Comparison of ENCODE assay signal across 8 cellular contexts in the genomic region with DNA sequence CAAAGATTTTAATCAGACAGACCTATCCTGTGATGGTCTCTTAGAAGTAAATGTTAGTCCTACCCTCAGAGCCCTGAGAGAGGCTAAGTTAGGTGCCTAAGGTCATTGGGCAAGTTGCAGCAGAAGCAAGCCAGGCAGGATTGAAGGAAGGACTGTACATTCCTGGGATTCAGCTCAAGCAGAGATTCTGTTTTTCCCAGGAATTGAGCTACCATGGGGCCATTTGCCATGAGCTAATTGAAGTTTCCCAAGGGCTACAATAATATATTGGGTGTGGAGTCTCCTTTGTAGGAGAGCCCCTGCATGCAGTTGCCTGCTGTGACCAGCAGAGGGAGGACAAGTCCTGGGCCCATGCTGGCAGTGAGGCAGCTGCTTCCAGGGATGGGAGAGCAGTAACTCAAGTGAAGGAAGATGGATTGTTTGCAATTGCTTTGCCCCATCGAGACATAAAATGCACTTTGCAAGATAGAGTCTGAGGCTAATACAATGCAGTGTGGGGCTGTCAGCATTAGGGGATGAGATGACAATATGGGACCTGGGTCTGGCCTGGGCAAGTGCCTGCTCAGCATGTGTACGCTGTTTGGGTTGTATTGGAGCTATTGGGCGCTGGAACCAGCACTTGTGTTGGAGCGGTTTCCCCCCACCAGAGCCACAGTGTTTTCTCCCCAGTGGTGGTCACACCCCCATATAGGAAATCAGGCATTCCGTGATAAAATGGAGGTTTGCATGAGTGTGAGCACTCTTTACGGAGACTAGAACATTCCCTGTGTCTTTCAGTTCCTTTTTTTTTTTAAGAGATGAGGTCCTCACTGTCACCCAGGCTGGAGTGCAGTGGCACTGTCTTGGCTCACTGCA. TPM values are rescaled to one million over a fixed set of nuclear protein-coding genes. Genes with fewer than 3 reads are reported as not detected.
DNase-seq lines count a peak whose midpoint lies in the region; ATAC-seq, FAIRE-seq and TF ChIP-seq lines count a peak whose summit lies in the region.

No MANE protein-coding gene starts in this region.

- no peak for TF ChIP-seq POLR2A in endothelial cell of umbilical vein (IDR thresholded peaks at IDR 0.05; ENCODE audit: low read depth, low read length)

- CTCF ChIA-PET in endothelial cell of umbilical vein (lab: Charles Lee) = interaction anchor here (0.6 to 1.6 kb wide), 26 partner anchors 8 to 306 kb away, joined by 3 to 33 read pairs (median 5); partner anchors contain the start of genes C20orf203, DNMT3B and MAPRE1

- ATAC-seq in GM21381 (IDR thresholded peaks at IDR 0.05; ENCODE audit: unreplicated experiment) = no peak

- TF ChIP-seq CTCF in GM12872 (IDR thresholded peaks at IDR 0.05; ENCODE audit: insufficient read depth, low read depth, low read length) = peak; percentile 100
- TF ChIP-seq CTCF in endothelial cell of umbilical vein (IDR thresholded peaks at IDR 0.05; ENCODE audit: extremely low read depth in 1 of 2, insufficient read depth in 1 of 2, low read depth in 1 of 2, low read length in 2 of 2) = peak; percentile 97 to 99

- no peak overlapping the region for H3K27ac ChIP-seq in endothelial cell of umbilical vein (ENCODE audit: insufficient read depth, low read depth, low read length)

- H2AFZ ChIP-seq in endothelial cell of umbilical vein (ENCODE audit: low read depth, low read length) = no peak overlapping the region

- no peak overlapping the region for H3K9ac ChIP-seq in endothelial cell of umbilical vein (replicated peaks; ENCODE audit: extremely low read depth, insufficient read depth, low read length)

- peaks cover 10% of the 10 kb centered on the region for H3K4me1 ChIP-seq in endothelial cell of umbilical vein (ENCODE audit: control insufficient read depth, extremely low read depth, insufficient read depth, low read length)

- peak; percentile 83 for FAIRE-seq in endothelial cell of umbilical vein (lab: Jason Lieb, UNC)

- POLR2A ChIA-PET in endothelial cell of umbilical vein (lab: Charles Lee) = interaction anchor here (0.6 kb wide), 1 partner anchor 29 kb away, joined by 6 read pairs; the partner anchor contains the start of gene MAPRE1

- H4K20me1 ChIP-seq in endothelial cell of umbilical vein (replicated peaks; ENCODE audit: control insufficient read depth, extremely low read depth, insufficient read depth, low read length) = no peaks in the 10 kb centered on the region

- intact Hi-C loops in endothelial cell of umbilical vein (cut with micrococcal nuclease) = loop anchor here (1.0 to 5.0 kb wide), 5 partner anchors 29 to 509 kb away; partner anchors contain the start of genes BPIFB2 and MAPRE1

- BruUV-seq in endothelial cell of umbilical vein (replicated peaks; lab: Mats Ljungman, UMichigan) = no TSS peak

- H3K9me1 ChIP-seq in endothelial cell of umbilical vein (replicated peaks; ENCODE audit: control insufficient read depth, extremely low read depth, insufficient read depth, low read length) = no peaks in the 10 kb centered on the region

- no peak overlapping the region for H3K4me3 ChIP-seq in endothelial cell of umbilical vein (replicated peaks in 1 of 3; ENCODE audit: insufficient read depth in 1 of 3, low read depth in 1 of 3, low read length in 3 of 3)

- DNase-seq in HS-27A (ENCODE audit: low read depth) (peak; percentile 19), NOMO-1 treated with DMSO at 0.1 percent for 48 hours (lab: John Stamatoyannopoulos, UW; ENCODE audit: unreplicated experiment) (peak; percentile 56), endothelial cell of umbilical vein (ENCODE audit: low read depth, low spot score) (peak; percentile 64), myocyte (ENCODE audit: low read depth) (peak; percentile 83)
- DNase-seq in activated CD8-positive, alpha-beta memory T cell treated with anti-CD3 and anti-CD28 coated beads for 48 hours (ENCODE audit: low read depth in 2 of 3, low spot score in 2 of 3) = peak in 2 of 3 experiments; percentile 26 to 43
- peak; percentile 81 for DNase-seq in stimulated activated CD8-positive, alpha-beta memory T cell treated with anti-CD3 and anti-CD28 coated beads, Interleukin-4, amount 100 ng/mL, for 48 hours

- no peaks in the 10 kb centered on the region for H3K9me3 ChIP-seq in endothelial cell of umbilical vein (replicated peaks; ENCODE audit: control insufficient read depth, insufficient read depth, low read length)

- dilution Hi-C loops in endothelial cell of umbilical vein (cut with MboI; ENCODE audit: extremely low pct_ligation_motif_present, low sequenced_read_pairs) = no loop called here

- peaks cover 0 to 2% of the 10 kb centered on the region in 2 experiments for H3K36me3 ChIP-seq in endothelial cell of umbilical vein (ENCODE audit: control insufficient read depth in 2 of 2, extremely low read depth in 1 of 2, insufficient read depth in 2 of 2, low read length in 2 of 2)

- H3K27me3 ChIP-seq in endothelial cell of umbilical vein (ENCODE audit: control insufficient read depth in 2 of 2, insufficient read depth in 2 of 2, low read length in 2 of 2) = no peaks in the 10 kb centered on the region

- no peak overlapping the region for H3K4me2 ChIP-seq in endothelial cell of umbilical vein (ENCODE audit: insufficient read depth, low read length)

- no peaks in the 10 kb centered on the region for H3K79me2 ChIP-seq in endothelial cell of umbilical vein (ENCODE audit: control insufficient read depth, insufficient read depth, low read length)

TF ChIP-seq in endothelial cell of umbilical vein, 7 proteins besides CTCF, POLR2A, EP300 and RAD21:
- no peak for TF ChIP-seq FOS (IDR thresholded peaks at IDR 0.05; ENCODE audit: borderline replicate concordance, insufficient read depth, low read length)
- no peak for TF ChIP-seq EZH2 (IDR thresholded peaks at IDR 0.05; ENCODE audit: borderline replicate concordance, low read depth, low read length, severe bottlenecking)
- TF ChIP-seq JUN (IDR thresholded peaks at IDR 0.05; ENCODE audit: borderline replicate concordance, insufficient read depth, insufficient read length, low read depth) = no peak
- TF ChIP-seq MYC (IDR thresholded peaks at IDR 0.05; ENCODE audit: low read depth, low read length) = no peak
- TF ChIP-seq GATA2 (IDR thresholded peaks at IDR 0.05; ENCODE audit: insufficient read depth, insufficient read length, low read depth, low read length) = no peak
- TF ChIP-seq POLR2AphosphoS5 (IDR thresholded peaks at IDR 0.05; ENCODE audit: insufficient read depth, low read depth, low read length) = no peak
- TF ChIP-seq, protein P1, sequence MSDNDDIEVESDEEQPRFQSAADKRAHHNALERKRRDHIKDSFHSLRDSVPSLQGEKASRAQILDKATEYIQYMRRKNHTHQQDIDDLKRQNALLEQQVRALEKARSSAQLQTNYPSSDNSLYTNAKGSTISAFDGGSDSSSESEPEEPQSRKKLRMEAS (IDR thresholded peaks at IDR 0.05; ENCODE audit: insufficient read depth, insufficient read length) = no peak

RNA-seq across cellular contexts. Expression of gene DNMT3B, which starts 27.9 kb away (rescaled TPM):
- total RNA-seq in endothelial cell of umbilical vein = 6.8 TPM in 2 replicates
- 3.2 and 3.6 TPM in 2 replicates for polyA plus RNA-seq in endothelial cell of umbilical vein
- 3.0 and 3.2 TPM in 2 replicates for polyA plus RNA-seq in endothelial cell of umbilical vein (2011; cell fraction: cytosol; rRNA removed)
- polyA plus RNA-seq in endothelial cell of umbilical vein (2011; cell fraction: nucleus; rRNA removed) = 11.3 and 11.9 TPM in 2 replicates
- polyA plus RNA-seq in endothelial cell of umbilical vein (2012) = 4.4 and 4.7 TPM in 2 replicates
- 3.4 TPM in 2 replicates for polyA minus RNA-seq in endothelial cell of umbilical vein
- 3.8 TPM for polyA minus RNA-seq in endothelial cell of umbilical vein (2011; cell fraction: cytosol; rRNA and poly(A)+ RNA removed)
- 2.9 and 3.7 TPM in 2 replicates for polyA minus RNA-seq in endothelial cell of umbilical vein (2011; cell fraction: nucleus; rRNA and poly(A)+ RNA removed)
- 0.59 and 1.5 TPM in 2 replicates for total RNA-seq in myocyte
- polyA plus RNA-seq in myocyte (2012) = 0.52 TPM

RNA-seq across cellular contexts. Expression of gene MAPRE1, which starts 29.6 kb away (rescaled TPM):
- total RNA-seq in endothelial cell of umbilical vein (143 and 150 TPM in 2 replicates), myocyte (110 and 140 TPM in 2 replicates)
- 46.4 and 71.6 TPM in 2 replicates for polyA plus RNA-seq in endothelial cell of umbilical vein
- polyA plus RNA-seq in endothelial cell of umbilical vein (2011; cell fraction: cytosol; rRNA removed) = 72.3 and 85.6 TPM in 2 replicates
- 40.4 and 59.9 TPM in 2 replicates for polyA plus RNA-seq in endothelial cell of umbilical vein (2011; cell fraction: nucleus; rRNA removed)
- 143 and 174 TPM in 2 replicates for polyA plus RNA-seq in endothelial cell of umbilical vein (2012)
- polyA minus RNA-seq in endothelial cell of umbilical vein = 75.8 and 82.4 TPM in 2 replicates
- 52.8 TPM for polyA minus RNA-seq in endothelial cell of umbilical vein (2011; cell fraction: cytosol; rRNA and poly(A)+ RNA removed)
- polyA minus RNA-seq in endothelial cell of umbilical vein (2011; cell fraction: nucleus; rRNA and poly(A)+ RNA removed) = 27.6 and 36.4 TPM in 2 replicates
- 78.8 TPM for polyA plus RNA-seq in myocyte (2012)

RNA-seq across cellular contexts. Expression of gene COMMD7, which starts 46.9 kb away (rescaled TPM):
- total RNA-seq in endothelial cell of umbilical vein (55.9 and 58.8 TPM in 2 replicates), myocyte (28.1 and 32.5 TPM in 2 replicates)
- polyA plus RNA-seq in endothelial cell of umbilical vein = 72.9 and 76.0 TPM in 2 replicates
- 85.7 and 89.0 TPM in 2 replicates for polyA plus RNA-seq in endothelial cell of umbilical vein (2011; cell fraction: cytosol; rRNA removed)
- polyA plus RNA-seq in endothelial cell of umbilical vein (2011; cell fraction: nucleus; rRNA removed) = 58.7 and 60.3 TPM in 2 replicates
- 78.0 and 85.7 TPM in 2 replicates for polyA plus RNA-seq in endothelial cell of umbilical vein (2012)
- polyA minus RNA-seq in endothelial cell of umbilical vein = 31.7 and 33.4 TPM in 2 replicates
- polyA minus RNA-seq in endothelial cell of umbilical vein (2011; cell fraction: cytosol; rRNA and poly(A)+ RNA removed) = 26.8 TPM
- 12.2 and 14.3 TPM in 2 replicates for polyA minus RNA-seq in endothelial cell of umbilical vein (2011; cell fraction: nucleus; rRNA and poly(A)+ RNA removed)
- polyA plus RNA-seq in myocyte (2012) = 32.2 TPM

Comparison
In these comparisons a context has a peak if more than half of its experiments do, and no peak if none do; other contexts are left out.
1. DNase-seq: peak in every context shown above with its lines; median percentile 83 in myocyte; 81 in stimulated activated CD8-positive, alpha-beta memory T cell treated with anti-CD3 and anti-CD28 coated beads, Interleukin-4, amount 100 ng/mL, for 48 hours; 64 in endothelial cell of umbilical vein; 56 in NOMO-1 treated with DMSO at 0.1 percent for 48 hours; 34 in activated CD8-positive, alpha-beta memory T cell treated with anti-CD3 and anti-CD28 coated beads for 48 hours; 19 in HS-27A.